23 cellular contexts compared by ENCODE assay signal in the genomic region with DNA sequence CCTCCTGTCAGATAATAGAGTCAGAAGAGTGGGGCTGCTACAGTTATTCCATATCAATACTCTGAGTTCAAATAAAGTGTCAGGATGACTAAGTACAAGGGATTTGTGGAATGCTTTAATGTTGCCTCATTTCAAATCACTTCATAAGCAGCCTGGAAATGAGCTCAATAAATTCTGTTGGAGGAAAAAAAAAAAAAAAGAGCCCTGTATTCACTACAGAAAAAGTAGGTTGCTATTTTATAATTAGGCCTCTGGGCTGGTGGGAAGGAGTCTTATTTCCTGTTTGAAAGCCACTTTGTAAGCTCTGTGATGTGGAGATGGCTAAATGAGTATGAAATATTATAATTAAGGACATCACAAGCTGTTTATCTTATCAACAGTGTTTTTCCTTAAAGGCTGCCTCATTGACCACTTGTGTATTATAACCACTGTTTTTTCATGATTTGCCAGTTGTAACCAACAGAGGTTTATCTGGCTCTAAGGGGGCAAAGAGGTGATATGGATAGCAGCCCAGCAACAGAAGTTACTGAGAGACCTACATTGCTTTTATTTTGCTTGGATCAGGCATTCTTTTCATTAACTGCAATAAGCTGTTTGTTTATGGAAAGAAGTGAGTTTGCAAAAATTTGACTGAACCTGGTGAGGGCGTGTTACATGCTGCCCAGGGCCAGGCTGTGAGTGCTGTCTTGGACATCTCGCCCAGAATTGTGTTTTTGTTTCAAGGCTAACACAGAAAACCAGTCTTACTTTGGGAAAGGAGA.
DNase-seq lines count a peak whose midpoint lies in the region; ATAC-seq and TF ChIP-seq lines count a peak whose summit lies in the region.
"Had no signal": no experiment of that assay in that cellular context is flagged by ENCODE, and none has a peak within 500 bp of the region (broad histone marks: within the 10 kb centered on the region; RNA-seq: fewer than 3 reads in every experiment).

No MANE protein-coding gene starts in this region.

- H3K4me3 ChIP-seq in brain microvascular endothelial cell (ENCODE audit: low read depth, low read length), result no peak overlapping the region
- no peak overlapping the region for H3K4me3 ChIP-seq in left lung
- no peak overlapping the region for H3K4me3 ChIP-seq in right cardiac atrium (ENCODE audit: low read length)
- H3K4me3 ChIP-seq: HAP-1, K562, pancreas, suprapubic skin had no signal

- DNase-seq in NCI-H526 (lab: John Stamatoyannopoulos, UW) (peak; percentile 74 to 86), brain microvascular endothelial cell (no peak), left lung (no peak), stromal cell of bone marrow (ENCODE audit: low read depth) (peak; percentile 1), right cardiac atrium (no peak)
- DNase-seq: activated CD4-positive, alpha-beta T cell treated with anti-CD3 and anti-CD28 coated beads for 36 hours; activated CD8-positive, alpha-beta memory T cell treated with anti-CD3 and anti-CD28 coated beads for 24 hours; activated naive CD4-positive, alpha-beta T cell; activated T-cell treated with anti-CD3 and anti-CD28 coated beads, Interleukin-2, amount 50 U/mL, for 24 hours; amniotic stem cell; CD4-positive, CD25-positive, alpha-beta regulatory T cell; erythroblast; naive B cell; NCI-H146; NCI-H774; OCI-M1; pancreas had no signal

- ATAC-seq in left lung (peak; percentile 22), HG02885 (IDR thresholded peaks at IDR 0.05; ENCODE audit: poor library complexity, unreplicated experiment) (no peak), GM19467 (IDR thresholded peaks at IDR 0.05; ENCODE audit: unreplicated experiment) (no peak), right cardiac atrium (no peak)
- ATAC-seq: activated CD4-positive, alpha-beta T cell treated with anti-CD3 and anti-CD28 coated beads for 36 hours; K562; Right ventricle myocardium inferior had no signal

- H3K27ac ChIP-seq in brain microvascular endothelial cell (peak overlapping the region; percentile 67), left lung (no peak overlapping the region), right cardiac atrium (ENCODE audit: low read length) (no peak overlapping the region)
- H3K27ac ChIP-seq: pancreas, suprapubic skin had no signal

- intact Hi-C loops in left lung (cut with DNase I), result no loop called here
- intact Hi-C loops in right cardiac atrium (cut with DNase I), result no loop called here

- no peaks in the 10 kb centered on the region for H3K4me1 ChIP-seq in left lung
- H3K4me1 ChIP-seq in right cardiac atrium (ENCODE audit: control insufficient read depth, insufficient read depth, low read length), result no peaks in the 10 kb centered on the region
- H3K4me1 ChIP-seq: HAP-1, pancreas, suprapubic skin had no signal

- H3K36me3 ChIP-seq in brain microvascular endothelial cell (replicated peaks), result no peaks in the 10 kb centered on the region
- H3K36me3 ChIP-seq in left lung, result no peaks in the 10 kb centered on the region
- H3K36me3 ChIP-seq: HAP-1, pancreas, suprapubic skin had no signal

- no peaks in the 10 kb centered on the region for H3K27me3 ChIP-seq in brain microvascular endothelial cell (replicated peaks)
- H3K27me3 ChIP-seq in left lung, result no peaks in the 10 kb centered on the region
- no peaks in the 10 kb centered on the region for H3K27me3 ChIP-seq in right cardiac atrium (ENCODE audit: control insufficient read depth, insufficient read depth)
- H3K27me3 ChIP-seq: pancreas, suprapubic skin had no signal

- TF ChIP-seq CTCF in brain microvascular endothelial cell (IDR thresholded peaks at IDR 0.05; ENCODE audit: low read depth, low read length, missing control alignments) (no peak), left lung (IDR thresholded peaks at IDR 0.05) (no peak)

- H3K9me3 ChIP-seq in left lung (no peaks in the 10 kb centered on the region), right cardiac atrium (ENCODE audit: control insufficient read depth, low read length) (no peaks in the 10 kb centered on the region)
- H3K9me3 ChIP-seq: HAP-1, pancreas, suprapubic skin had no signal

- WGBS in right cardiac atrium, result 73% methylated on average over 2 of the region's 2 CpGs

- in situ Hi-C loops in brain microvascular endothelial cell (cut with HindIII; ENCODE audit: low pct_ligation_motif_present, low sequenced_read_pairs), result no loop called here

Comparison
In these comparisons a context has a peak if more than half of its experiments do, and no peak if none do; other contexts are left out.
1. DNase-seq: peak in NCI-H526 (2 of 2) and stromal cell of bone marrow (single experiment); none in brain microvascular endothelial cell (single experiment), left lung (0 of 2) and right cardiac atrium (0 of 3).